ENCODE assay signal across 15 cellular contexts in the genomic region with DNA sequence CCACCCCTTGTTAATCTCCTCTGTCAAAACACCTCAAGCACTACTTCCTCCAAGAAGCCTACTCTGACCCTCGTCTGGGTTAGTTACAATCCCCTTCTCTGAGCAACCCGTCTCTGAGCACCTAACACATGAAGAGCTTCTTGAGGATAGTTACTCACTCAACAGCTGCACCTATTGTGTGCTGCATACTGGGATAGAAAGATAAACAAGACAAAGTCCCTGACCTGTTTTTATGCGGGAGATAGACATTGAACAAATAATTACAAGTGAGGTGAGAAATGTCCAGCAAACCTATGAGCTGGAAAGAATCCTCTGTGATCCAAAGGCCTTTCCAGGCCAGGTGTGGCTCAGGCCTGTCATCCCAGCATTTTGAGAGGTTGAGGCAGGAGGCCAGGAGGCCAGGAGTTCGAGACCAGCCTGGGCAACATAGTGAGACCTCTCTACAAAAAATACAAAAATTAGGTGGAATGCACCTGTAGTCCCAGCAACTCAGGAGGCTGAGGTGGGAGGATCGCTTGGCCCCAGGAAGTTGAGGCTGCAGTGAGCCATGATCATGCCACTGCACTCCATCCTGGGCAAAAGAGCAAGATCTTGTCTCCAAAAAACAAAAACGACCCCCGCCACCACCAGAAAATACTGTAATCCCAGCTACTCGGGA. TPM values are rescaled to one million over a fixed set of nuclear protein-coding genes. Genes with fewer than 3 reads are reported as not detected.
DNase-seq lines count a peak whose midpoint lies in the region; ATAC-seq and TF ChIP-seq lines count a peak whose summit lies in the region.
"Had no signal": no experiment of that assay in that cellular context is flagged by ENCODE, and none has a peak within 500 bp of the region (broad histone marks: within the 10 kb centered on the region; RNA-seq: fewer than 3 reads in every experiment).

No MANE protein-coding gene starts in this region.

- no peak overlapping the region for H3K14ac ChIP-seq in H9 (ENCODE audit: insufficient read depth, low read length)

- no peak overlapping the region for H3K23ac ChIP-seq in H9 (ENCODE audit: insufficient read length, low read depth, low read length)

- H3K27ac Mint-ChIP-seq in H9 (peak overlapping the region in 1 of 3 experiments; percentile 25; a peak in 3 of 7 replicates), natural killer cell (peak overlapping the region in 1 of 2 donors; percentile 88)
- H3K27ac Mint-ChIP-seq in activated naive CD8-positive, alpha-beta T cell treated with anti-CD3 and anti-CD28 coated beads, Interleukin-2, amount 10 ng/mL, durations not matched to agents 7 days and 5 days, result no peak overlapping the region

- H3K27me3 Mint-ChIP-seq in H9 (ENCODE audit: low read depth), result peaks cover 2% of the 10 kb centered on the region
- H3K27me3 Mint-ChIP-seq in activated naive CD8-positive, alpha-beta T cell treated with anti-CD3 and anti-CD28 coated beads, Interleukin-2, amount 10 ng/mL, durations not matched to agents 7 days and 5 days, result peaks cover 6% of the 10 kb centered on the region
- peaks cover 0 to 7% of the 10 kb centered on the region in 2 donors for H3K27me3 Mint-ChIP-seq in natural killer cell (ENCODE audit: low read depth in 2 of 2)

- intact Hi-C loops in natural killer cell (cut with micrococcal nuclease), result loop anchor here (10.0 kb wide), 1 partner anchor 337 kb away; a partner anchor contains a TSS

- H4K8ac ChIP-seq in H9 (replicated peaks; ENCODE audit: insufficient read length, low read depth, low read length), result no peak overlapping the region

- no peak overlapping the region for H2BK120ac ChIP-seq in H9 (ENCODE audit: low read depth, low read length, poor library complexity, severe bottlenecking)

- no peaks in the 10 kb centered on the region for H3K79me1 ChIP-seq in H9 (ENCODE audit: insufficient read depth, low read depth, low read length, poor library complexity, severe bottlenecking)

- H3K56ac ChIP-seq in H9 (ENCODE audit: insufficient read length, low read depth, low read length), result no peak overlapping the region

- peaks cover 8 to 26% (median 18%) of the 10 kb centered on the region in 3 experiments; a peak in 6 of 7 replicates for H3K36me3 Mint-ChIP-seq in H9 (ENCODE audit: insufficient read depth in 1 of 3, low read depth in 3 of 3)
- peaks cover 9% of the 10 kb centered on the region for H3K36me3 Mint-ChIP-seq in activated naive CD8-positive, alpha-beta T cell treated with anti-CD3 and anti-CD28 coated beads, Interleukin-2, amount 10 ng/mL, durations not matched to agents 7 days and 5 days
- no peaks in the 10 kb centered on the region for H3K36me3 Mint-ChIP-seq in natural killer cell

- peak; percentile 34 for DNase-seq in DMS153 (lab: John Stamatoyannopoulos, UW)
- DNase-seq in DMS153 treated with DMSO at 0.1 percent for 48 hours (lab: John Stamatoyannopoulos, UW; ENCODE audit: unreplicated experiment), result no peak
- DNase-seq in H9, result no peak
- DNase-seq in activated naive CD8-positive, alpha-beta T cell treated with anti-CD3 and anti-CD28 coated beads, Interleukin-2, amount 10 ng/mL, durations not matched to agents 7 days and 5 days, result no peak
- DNase-seq in natural killer cell, result no peak
- no peak for DNase-seq in hypothalamus (lab: John Stamatoyannopoulos, UW)
- no peak for DNase-seq in NCI-H2107 treated with DMSO at 0.1 percent for 48 hours (lab: John Stamatoyannopoulos, UW; ENCODE audit: unreplicated experiment)
- no peak for DNase-seq in GM19240 (ENCODE audit: insufficient read length, low spot score)
- DNase-seq: 8988T; activated CD4-positive, alpha-beta T cell treated with anti-CD3 and anti-CD28 coated beads for 4 hours; amygdala; DND-41; NCI-H82; SK-N-SH had no signal

- H2AFZ ChIP-seq in H9 (ENCODE audit: low read length), result no peak overlapping the region

- no peak overlapping the region for H3K27ac ChIP-seq in H9 (ENCODE audit: insufficient read length, low read depth, low read length)

- H3K18ac ChIP-seq in H9 (ENCODE audit: insufficient read length, low read depth, low read length), result no peak overlapping the region

- H2AK5ac ChIP-seq in H9 (ENCODE audit: insufficient read length, low read length), result no peak overlapping the region

- no peak overlapping the region for H3T11ph ChIP-seq in H9 (ENCODE audit: low read length)

- H2BK15ac ChIP-seq in H9 (ENCODE audit: low read depth, low read length), result no peak overlapping the region

- H3K4me1 ChIP-seq in H9 (ENCODE audit: insufficient read depth, low read length), result no peaks in the 10 kb centered on the region; the same call in 1 of the 2 replicates

- no peaks in the 10 kb centered on the region for H4K20me1 ChIP-seq in H9 (ENCODE audit: control insufficient read depth, insufficient read depth, insufficient read length)

- no peak overlapping the region for H3K4me2 ChIP-seq in H9 (ENCODE audit: insufficient read depth, insufficient read length, low read length)

- H3K27me3 ChIP-seq in H9 (ENCODE audit: insufficient read depth, low read length), result no peaks in the 10 kb centered on the region

- no CpG with 5 or more reads among the region's 8 CpGs for WGBS in H9 (ENCODE audit: extremely low coverage, insufficient read length, low lambda C conversion rate)

- H2BK5ac ChIP-seq in H9 (ENCODE audit: insufficient read length, low read length), result no peak overlapping the region

- H3K9me3 ChIP-seq in H9 (ENCODE audit: control insufficient read depth, low read depth, low read length), result no peaks in the 10 kb centered on the region
- H3K9me3 ChIP-seq: SK-N-SH had no signal

- no peaks in the 10 kb centered on the region for H3K79me2 ChIP-seq in H9 (ENCODE audit: insufficient read depth, low read length)

- peaks cover 27 to 28% of the 10 kb centered on the region in 2 experiments for H3K4me1 Mint-ChIP-seq in H9
- peaks cover 31% of the 10 kb centered on the region for H3K4me1 Mint-ChIP-seq in activated naive CD8-positive, alpha-beta T cell treated with anti-CD3 and anti-CD28 coated beads, Interleukin-2, amount 10 ng/mL, durations not matched to agents 7 days and 5 days
- H3K4me1 Mint-ChIP-seq in natural killer cell, result peaks cover 17 to 44% of the 10 kb centered on the region in 2 donors

- H3K4me3 Mint-ChIP-seq in H9 (peak overlapping the region; percentile 4 to 67; a peak in 4 of 5 replicates), natural killer cell (peak overlapping the region; percentile 89)
- peak overlapping the region; percentile 37 for H3K4me3 Mint-ChIP-seq in activated naive CD8-positive, alpha-beta T cell treated with anti-CD3 and anti-CD28 coated beads, Interleukin-2, amount 10 ng/mL, durations not matched to agents 7 days and 5 days

- H4K5ac ChIP-seq in H9 (ENCODE audit: insufficient read length, low read depth, low read length), result no peak overlapping the region

- no peak overlapping the region for H3K9ac ChIP-seq in H9 (ENCODE audit: extremely low read depth, insufficient read length, low read length)

- H2BK20ac ChIP-seq in H9 (ENCODE audit: low read depth, low read length, poor library complexity, severe bottlenecking), result no peak overlapping the region

- no peak overlapping the region for H3K4ac ChIP-seq in H9 (ENCODE audit: low read depth, low read length)

- no peak overlapping the region for H4K91ac ChIP-seq in H9 (ENCODE audit: insufficient read length, low read depth, low read length)

- peaks cover 10% of the 10 kb centered on the region for H3K23me2 ChIP-seq in H9 (ENCODE audit: insufficient read length, low read depth, low read length, poor library complexity, severe bottlenecking)

- no peak for ATAC-seq in activated naive CD8-positive, alpha-beta T cell treated with anti-CD3 and anti-CD28 coated beads, Interleukin-2, amount 10 ng/mL, durations not matched to agents 7 days and 5 days (ENCODE audit: low read depth)
- ATAC-seq in natural killer cell, result no peak

- no peaks in the 10 kb centered on the region for H3K9me3 Mint-ChIP-seq in H9
- no peaks in the 10 kb centered on the region for H3K9me3 Mint-ChIP-seq in activated naive CD8-positive, alpha-beta T cell treated with anti-CD3 and anti-CD28 coated beads, Interleukin-2, amount 10 ng/mL, durations not matched to agents 7 days and 5 days
- no peaks in the 10 kb centered on the region for H3K9me3 Mint-ChIP-seq in natural killer cell
- H3K9me3 Mint-ChIP-seq: dendritic cell treated with granulocyte-macrophage colony-stimulating factor and Interleukin-4, amounts not matched to agents 40 ng/mL and 50 ng/mL, for 4 days had no signal

- POLR2A ChIA-PET in activated naive CD8-positive, alpha-beta T cell treated with anti-CD3 and anti-CD28 coated beads, Interleukin-2, amount 10 ng/mL, durations not matched to agents 7 days and 5 days (lab: Charles Lee), result interaction anchor here (0.6 to 1.3 kb wide), 2 partner anchors 19 to 782 kb away, joined by 3 to 5 read pairs; a partner anchor contains a TSS

- TF ChIP-seq CTCF in H9 (conservative IDR thresholded peaks at IDR 0.05) (no peak), natural killer cell (IDR thresholded peaks at IDR 0.05) (no peak)

- H2BK12ac ChIP-seq in H9 (ENCODE audit: insufficient read length, low read depth, low read length), result no peak overlapping the region

RNA-seq across cellular contexts. Expression of a gene that starts 5.5 kb away (rescaled TPM):
- total RNA-seq in H9 (2021) (9.7 and 10.5 TPM in 2 replicates), natural killer cell (1 to 10 TPM in 2 of 3 donors, under 1 TPM in 1; 0.70 to 1.4 (median 1.4) TPM)
- 1 to 10 TPM; 4.8 to 5.6 TPM for total RNA-seq in activated naive CD8-positive, alpha-beta T cell treated with anti-CD3 and anti-CD28 coated beads, Interleukin-2, amount 10 ng/mL, durations not matched to agents 7 days and 5 days

RNA-seq across cellular contexts. Expression of a gene that starts 6.7 kb away (rescaled TPM):
- 57.3 and 61.2 TPM in 2 replicates for total RNA-seq in H9 (2021)
- 10 to 100 TPM; 14.4 to 15.5 TPM for total RNA-seq in activated naive CD8-positive, alpha-beta T cell treated with anti-CD3 and anti-CD28 coated beads, Interleukin-2, amount 10 ng/mL, durations not matched to agents 7 days and 5 days
- total RNA-seq in natural killer cell, result 1 to 10 TPM; 5.5 to 7.4 (median 7.1) TPM

RNA-seq across cellular contexts. Expression of a gene that starts 19.5 kb away (rescaled TPM):
- total RNA-seq in H9 (2021) (1.4 and 2.5 TPM in 2 replicates), natural killer cell (100 to 1,000 TPM; 196 to 210 (median 205) TPM)
- total RNA-seq in activated naive CD8-positive, alpha-beta T cell treated with anti-CD3 and anti-CD28 coated beads, Interleukin-2, amount 10 ng/mL, durations not matched to agents 7 days and 5 days, result 100 to 1,000 TPM; 293 to 318 TPM

RNA-seq across cellular contexts. Expression of a gene that starts 27.3 kb away (rescaled TPM):
- 0.70 and 1.4 TPM in 2 replicates for total RNA-seq in H9 (2021)
- total RNA-seq in activated naive CD8-positive, alpha-beta T cell treated with anti-CD3 and anti-CD28 coated beads, Interleukin-2, amount 10 ng/mL, durations not matched to agents 7 days and 5 days, result 1 to 10 TPM in 1 of 2 experiments, not detected in 1; 1.7 TPM
- 1 to 10 TPM; 2.9 to 8.0 (median 7.2) TPM for total RNA-seq in natural killer cell

RNA-seq across cellular contexts. Expression of a gene that starts 27.9 kb away (rescaled TPM):
- total RNA-seq in H9 (2021) (78.1 and 78.3 TPM in 2 replicates), natural killer cell (10 to 100 TPM; 11.2 to 16.9 (median 15.2) TPM)
- 10 to 100 TPM; 52.2 to 52.8 TPM for total RNA-seq in activated naive CD8-positive, alpha-beta T cell treated with anti-CD3 and anti-CD28 coated beads, Interleukin-2, amount 10 ng/mL, durations not matched to agents 7 days and 5 days

Comparison
In these comparisons a context has a peak if more than half of its experiments do, and no peak if none do; other contexts are left out.
1. H3K4me3 Mint-ChIP-seq: peak in every context shown above with its lines; median percentile 89 in natural killer cell; 37 in activated naive CD8-positive, alpha-beta T cell treated with anti-CD3 and anti-CD28 coated beads, Interleukin-2, amount 10 ng/mL, durations not matched to agents 7 days and 5 days; 36 in H9.
2. RNA of a gene that starts 19.5 kb away (total RNA-seq): 293 to 318 TPM in activated naive CD8-positive, alpha-beta T cell treated with anti-CD3 and anti-CD28 coated beads, Interleukin-2, amount 10 ng/mL, durations not matched to agents 7 days and 5 days and 196 to 210 TPM in natural killer cell; 1.4 to 2.5 TPM in H9; every median in the first group is over 10 times any median in the second.